In genomic region chr10:50390302-50390701, GRCh38 we compare ENCODE assay signal across 28 cellular contexts.
"Had no signal": no experiment of that assay in that cellular context is flagged by ENCODE, and none has a peak within 500 bp of the region (broad histone marks: within the 10 kb centered on the region; RNA-seq: fewer than 3 reads in every experiment).

No MANE protein-coding gene starts in this region.

- H3K9me3 ChIP-seq: ascending aorta, Peyer's patch, SJSA1, SK-N-SH had no signal

- H3K27ac Mint-ChIP-seq: activated CD4-positive, alpha-beta T cell treated with anti-CD3 and anti-CD28 coated beads, Interleukin-2, amount 10 ng/mL, durations not matched to agents 24 days and 14 days; activated CD8-positive, alpha-beta T cell treated with anti-CD3 and anti-CD28 coated beads for 36 hours; activated naive CD4-positive, alpha-beta T cell treated with anti-CD3 and anti-CD28 coated beads, Interleukin-2, amount 50 U/mL, for 24 hours; activated naive CD8-positive, alpha-beta T cell treated with anti-CD3 and anti-CD28 coated beads, Interleukin-2, amount 10 ng/mL, durations not matched to agents 7 days and 5 days; activated T-cell treated with anti-CD3 and anti-CD28 coated beads, Interleukin-2, amount 50 U/mL, for 72 hours; activated T-helper 17 cell treated with anti-CD3 and anti-CD28 coated beads, Interleukin-2, amount 50 U/mL, for 72 hours; T-helper 1 cell treated with Interleukin-12 subunit alpha and Interleukin-12 subunit beta and Interleukin-4 antibody, amounts not matched to agents 30 μg/mL and 1 μg/mL, for 36 hours; T-helper 2 cell treated with Interferon-gamma antibody and Interleukin-4, amounts not matched to agents 5 μg/mL and 100 μg/mL, for 36 hours had no signal

- H3K9me2 ChIP-seq: SK-N-SH had no signal

- H3K4me2 ChIP-seq: SK-N-SH had no signal

- H3K9ac ChIP-seq: SK-N-SH had no signal

- FAIRE-seq: TTC549 had no signal

- H3K4me3 ChIP-seq: ascending aorta, cardiac muscle cell, Peyer's patch, SJSA1 had no signal

- DNase-seq: activated CD4-positive, alpha-beta T cell treated with anti-CD3 and anti-CD28 coated beads, Interleukin-2, amount 10 ng/mL, durations not matched to agents 24 days and 14 days; activated CD4-positive, alpha-beta T cell treated with anti-CD3 and anti-CD28 coated beads, Interleukin-2, amount 50 U/mL, for 4 hours; activated CD8-positive, alpha-beta T cell treated with anti-CD3 and anti-CD28 coated beads for 36 hours; activated effector memory CD4-positive, alpha-beta T cell treated with anti-CD3 and anti-CD28 coated beads, Interleukin-2, amount 50 U/mL, for 16 hours; activated naive CD4-positive, alpha-beta T cell; activated naive CD8-positive, alpha-beta T cell treated with anti-CD3 and anti-CD28 coated beads, Interleukin-2, amount 10 ng/mL, durations not matched to agents 7 days and 5 days; activated T-cell treated with anti-CD3 and anti-CD28 coated beads, Interleukin-2, amount 50 U/mL, for 1 hour; activated T-cell treated with anti-CD3 and anti-CD28 coated beads, Interleukin-2, amount 50 U/mL, for 72 hours; amygdala; NCI-H1105; NCI-H1417 treated with DMSO at 0.1 percent for 48 hours; NCI-H187 treated with DMSO at 0.1 percent for 48 hours; NCI-H2081; NCI-H2171; NCI-H510A; Peyer's patch; RPMI8226; SHP77 treated with DMSO at 0.1 percent for 48 hours; SK-N-SH had no signal

- H3K9me3 Mint-ChIP-seq: activated CD8-positive, alpha-beta T cell treated with anti-CD3 and anti-CD28 coated beads for 36 hours; activated naive CD4-positive, alpha-beta T cell treated with anti-CD3 and anti-CD28 coated beads, Interleukin-2, amount 50 U/mL, for 24 hours; activated naive CD8-positive, alpha-beta T cell treated with anti-CD3 and anti-CD28 coated beads, Interleukin-2, amount 10 ng/mL, durations not matched to agents 7 days and 5 days; activated T-helper 17 cell treated with anti-CD3 and anti-CD28 coated beads, Interleukin-2, amount 50 U/mL, for 72 hours; central memory CD8-positive, alpha-beta T cell; T-helper 1 cell treated with Interleukin-12 subunit alpha and Interleukin-12 subunit beta and Interleukin-4 antibody, amounts not matched to agents 30 μg/mL and 1 μg/mL, for 36 hours; T-helper 2 cell treated with Interferon-gamma antibody and Interleukin-4, amounts not matched to agents 5 μg/mL and 100 μg/mL, for 36 hours had no signal

- ATAC-seq: activated CD8-positive, alpha-beta T cell treated with anti-CD3 and anti-CD28 coated beads for 36 hours; activated T-cell treated with anti-CD3 and anti-CD28 coated beads, Interleukin-2, amount 50 U/mL, for 72 hours; activated T-helper 17 cell treated with anti-CD3 and anti-CD28 coated beads, Interleukin-2, amount 50 U/mL, for 72 hours had no signal

- H3K36me3 ChIP-seq: ascending aorta, cardiac muscle cell, Peyer's patch had no signal

- H3K27me3 Mint-ChIP-seq: activated CD4-positive, alpha-beta T cell treated with anti-CD3 and anti-CD28 coated beads, Interleukin-2, amount 10 ng/mL, durations not matched to agents 24 days and 14 days; activated CD8-positive, alpha-beta T cell treated with anti-CD3 and anti-CD28 coated beads for 36 hours; activated naive CD4-positive, alpha-beta T cell treated with anti-CD3 and anti-CD28 coated beads, Interleukin-2, amount 50 U/mL, for 24 hours; activated naive CD8-positive, alpha-beta T cell treated with anti-CD3 and anti-CD28 coated beads, Interleukin-2, amount 10 ng/mL, durations not matched to agents 7 days and 5 days; activated T-helper 17 cell treated with anti-CD3 and anti-CD28 coated beads, Interleukin-2, amount 50 U/mL, for 72 hours; central memory CD8-positive, alpha-beta T cell had no signal

- H3K27me3 ChIP-seq: ascending aorta, cardiac muscle cell, Peyer's patch, SJSA1 had no signal

- H3K4me3 Mint-ChIP-seq: activated CD4-positive, alpha-beta T cell treated with anti-CD3 and anti-CD28 coated beads, Interleukin-2, amount 10 ng/mL, durations not matched to agents 24 days and 14 days; activated CD8-positive, alpha-beta T cell treated with anti-CD3 and anti-CD28 coated beads for 36 hours; activated naive CD4-positive, alpha-beta T cell treated with anti-CD3 and anti-CD28 coated beads, Interleukin-2, amount 50 U/mL, for 24 hours; activated naive CD8-positive, alpha-beta T cell treated with anti-CD3 and anti-CD28 coated beads, Interleukin-2, amount 10 ng/mL, durations not matched to agents 7 days and 5 days; activated T-cell treated with anti-CD3 and anti-CD28 coated beads, Interleukin-2, amount 50 U/mL, for 72 hours; activated T-helper 17 cell treated with anti-CD3 and anti-CD28 coated beads, Interleukin-2, amount 50 U/mL, for 72 hours; central memory CD8-positive, alpha-beta T cell; T-helper 1 cell treated with Interleukin-12 subunit alpha and Interleukin-12 subunit beta and Interleukin-4 antibody, amounts not matched to agents 30 μg/mL and 1 μg/mL, for 36 hours; T-helper 2 cell treated with Interferon-gamma antibody and Interleukin-4, amounts not matched to agents 5 μg/mL and 100 μg/mL, for 36 hours had no signal

- H3K27ac ChIP-seq: ascending aorta, cardiac muscle cell, Peyer's patch, SJSA1 had no signal
